In the genomic region with DNA sequence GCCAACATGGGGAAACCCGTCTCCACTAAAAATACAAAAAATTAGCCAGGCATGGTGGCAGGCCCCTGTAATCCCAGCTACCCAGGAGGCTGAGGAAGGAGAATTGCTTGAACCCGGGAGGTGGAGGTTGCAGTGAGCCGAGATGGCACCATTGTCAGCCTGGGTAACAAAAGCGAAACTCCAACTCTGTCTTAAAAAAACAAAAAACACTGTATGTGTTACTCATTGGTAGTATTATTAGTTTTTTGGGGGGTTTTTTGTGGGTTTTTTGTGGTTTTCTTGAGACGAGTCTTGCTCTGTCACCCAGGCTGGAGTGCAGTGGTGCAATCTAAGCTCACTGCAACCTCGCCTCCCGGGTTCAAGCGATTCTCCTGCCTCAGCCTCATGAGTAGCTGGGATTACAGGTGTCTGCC, we compare ENCODE assay signal across 8 cellular contexts. TPM values are rescaled to one million over a fixed set of nuclear protein-coding genes. Genes with fewer than 3 reads are reported as not detected.
DNase-seq lines count a peak whose midpoint lies in the region; ATAC-seq and TF ChIP-seq lines count a peak whose summit lies in the region.
"Not testable (repeated sequence)": the region's sequence is repeated elsewhere in the genome, so short reads cannot be mapped to it uniquely, and the experiment has no call there.

No MANE protein-coding gene starts in this region.

- ATAC-seq in GM19025 (IDR thresholded peaks at IDR 0.05; ENCODE audit: low read depth, unreplicated experiment) (peak; percentile 60), GM21528 (IDR thresholded peaks at IDR 0.05; ENCODE audit: low FRiP score, unreplicated experiment) (peak; percentile 64), HG02970 (IDR thresholded peaks at IDR 0.05; ENCODE audit: low FRiP score, unreplicated experiment) (peak; percentile 59), HG03460 (IDR thresholded peaks at IDR 0.05; ENCODE audit: unreplicated experiment) (peak; percentile 65), T-cell (replicated peaks in 1 of 4) (peak in 2 of 4 experiments; percentile 53 to 62)

- peak overlapping the region; percentile 48 to 63 for H3K27ac Mint-ChIP-seq in T-cell
- not testable (repeated sequence) for H3K27ac Mint-ChIP-seq in activated naive CD4-positive, alpha-beta T cell treated with anti-CD3 and anti-CD28 coated beads for 36 hours

- not testable (repeated sequence) for H3K9me3 Mint-ChIP-seq in T-cell; activated naive CD4-positive, alpha-beta T cell treated with anti-CD3 and anti-CD28 coated beads for 36 hours

- H3K36me3 Mint-ChIP-seq in T-cell = peaks cover 47% of the 10 kb centered on the region
- H3K36me3 Mint-ChIP-seq in activated naive CD4-positive, alpha-beta T cell treated with anti-CD3 and anti-CD28 coated beads for 36 hours (ENCODE audit: low read depth) = peaks cover 21% of the 10 kb centered on the region

- POLR2A ChIA-PET in GM10248 (lab: Yijun Ruan, JAX); T-cell (lab: Charles Lee): not testable (repeated sequence)

- not testable (repeated sequence) for H3K27me3 Mint-ChIP-seq in T-cell; activated naive CD4-positive, alpha-beta T cell treated with anti-CD3 and anti-CD28 coated beads for 36 hours (ENCODE audit: low read depth)

- CTCF ChIA-PET in GM10248 (lab: Yijun Ruan, JAX) = interaction anchor here (0.9 kb wide), 1 partner anchor 12 kb away, joined by 3 read pairs; no protein-coding TSS in a partner anchor
- CTCF ChIA-PET in T-cell (lab: Charles Lee); activated naive CD4-positive, alpha-beta T cell treated with anti-CD3 and anti-CD28 coated beads for 36 hours (lab: Charles Lee): not testable (repeated sequence)

- H3K4me3 Mint-ChIP-seq in T-cell = peak overlapping the region; percentile 43 to 57 (median 47)
- H3K4me3 Mint-ChIP-seq in activated naive CD4-positive, alpha-beta T cell treated with anti-CD3 and anti-CD28 coated beads for 36 hours = not testable (repeated sequence)

- intact Hi-C loops in activated naive CD4-positive, alpha-beta T cell treated with anti-CD3 and anti-CD28 coated beads for 36 hours (cut with micrococcal nuclease) = loop anchor here (1.0 kb wide), 2 partner anchors 17 to 378 kb away; no protein-coding TSS in a partner anchor

- peaks cover 52 to 70% (median 65%) of the 10 kb centered on the region in 3 donors for H3K4me1 Mint-ChIP-seq in T-cell
- peaks cover 56% of the 10 kb centered on the region for H3K4me1 Mint-ChIP-seq in activated naive CD4-positive, alpha-beta T cell treated with anti-CD3 and anti-CD28 coated beads for 36 hours (ENCODE audit: low read depth)

- DNase-seq in GM10248 (ENCODE audit: extremely low spot score) = peak; percentile 45
- peak in 3 of 34 experiments; percentile 2 to 7 (median 5) for DNase-seq in T-cell
- DNase-seq in activated naive CD4-positive, alpha-beta T cell treated with anti-CD3 and anti-CD28 coated beads for 36 hours = peak; percentile 46
- peak; percentile 5 for DNase-seq in stimulated activated CD8-positive, alpha-beta memory T cell treated with anti-CD3 and anti-CD28 coated beads, Interleukin-12 subunit alpha, Interleukin-12 subunit beta, amount 100 ng/mL, for 4 hours (ENCODE audit: low read depth)

- TF ChIP-seq CTCF in GM10248 (IDR thresholded peaks at IDR 0.05; ENCODE audit: control extremely low read depth, extremely low read depth, low read depth, missing control alignments) = not testable (repeated sequence)

RNA-seq across cellular contexts. Expression of gene EPS15, which starts 17.8 kb away (rescaled TPM):
- 10 to 100 TPM; 61.0 to 76.1 (median 75.2) TPM for total RNA-seq in T-cell
- 10 to 100 TPM; 56.0 to 57.0 TPM for total RNA-seq in activated naive CD4-positive, alpha-beta T cell treated with anti-CD3 and anti-CD28 coated beads for 36 hours
